24 cellular contexts compared by ENCODE assay signal in the genomic region with DNA sequence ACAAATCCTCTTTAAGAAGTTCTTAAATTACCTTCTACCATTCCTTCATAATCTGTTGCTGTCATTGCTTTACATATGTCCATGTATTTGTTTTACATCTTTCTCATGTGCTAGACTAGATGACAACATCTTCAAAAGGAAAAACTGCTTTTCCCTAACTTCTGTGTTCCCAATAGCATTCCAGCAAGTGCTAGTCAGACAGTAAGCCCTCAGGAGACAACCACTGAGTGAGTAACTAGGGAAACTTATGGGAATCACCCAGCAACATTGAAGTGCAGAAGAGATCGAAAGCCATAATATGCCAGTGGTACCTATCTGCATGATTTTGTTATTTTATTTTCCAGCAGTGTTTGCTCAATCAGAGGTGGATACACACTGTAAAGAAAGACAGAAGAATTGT.
"Had no signal": no experiment of that assay in that cellular context is flagged by ENCODE, and none has a peak within 500 bp of the region (broad histone marks: within the 10 kb centered on the region; RNA-seq: fewer than 3 reads in every experiment).

No MANE protein-coding gene starts in this region.

- H3K9ac ChIP-seq: neural progenitor cell had no signal

- H3K27me3 Mint-ChIP-seq: activated naive CD8-positive, alpha-beta T cell treated with anti-CD3 and anti-CD28 coated beads for 36 hours; dendritic cell treated with granulocyte-macrophage colony-stimulating factor and Interleukin-4, amounts not matched to agents 40 ng/mL and 50 ng/mL, for 4 days; memory B cell; naive thymus-derived CD8-positive, alpha-beta T cell had no signal

- H3K27me3 ChIP-seq: adrenal gland, esophagus squamous epithelium, gastroesophageal sphincter, hepatocyte, neural progenitor cell, right atrium auricular region, spleen, suprapubic skin, tibial nerve had no signal

- H3K4me3 Mint-ChIP-seq: activated naive CD4-positive, alpha-beta T cell treated with anti-CD3 and anti-CD28 coated beads for 36 hours; activated naive CD8-positive, alpha-beta T cell treated with anti-CD3 and anti-CD28 coated beads for 36 hours; dendritic cell treated with granulocyte-macrophage colony-stimulating factor and Interleukin-4, amounts not matched to agents 40 ng/mL and 50 ng/mL, for 4 days; memory B cell; naive thymus-derived CD8-positive, alpha-beta T cell; neural progenitor cell had no signal

- H3K9me3 Mint-ChIP-seq: dendritic cell treated with granulocyte-macrophage colony-stimulating factor and Interleukin-4, amounts not matched to agents 40 ng/mL and 50 ng/mL, for 4 days; memory B cell; neural progenitor cell had no signal

- H3K27ac Mint-ChIP-seq: activated naive CD4-positive, alpha-beta T cell treated with anti-CD3 and anti-CD28 coated beads for 36 hours; activated naive CD8-positive, alpha-beta T cell treated with anti-CD3 and anti-CD28 coated beads for 36 hours; dendritic cell treated with granulocyte-macrophage colony-stimulating factor and Interleukin-4, amounts not matched to agents 40 ng/mL and 50 ng/mL, for 4 days; memory B cell; naive thymus-derived CD8-positive, alpha-beta T cell; neural progenitor cell had no signal

- H3K9me3 ChIP-seq: gastroesophageal sphincter, right atrium auricular region, spleen, suprapubic skin, tibial nerve had no signal

- H3K36me3 ChIP-seq: adrenal gland, esophagus squamous epithelium, gastroesophageal sphincter, right atrium auricular region, spleen, suprapubic skin, tibial nerve had no signal

- H2AFZ ChIP-seq: hepatocyte, neural progenitor cell had no signal

- H3K4me1 Mint-ChIP-seq: activated naive CD8-positive, alpha-beta T cell treated with anti-CD3 and anti-CD28 coated beads for 36 hours; memory B cell; naive thymus-derived CD8-positive, alpha-beta T cell; neural progenitor cell had no signal

- H3K27ac ChIP-seq: adrenal gland, esophagus squamous epithelium, gastroesophageal sphincter, hepatocyte, neural progenitor cell, right atrium auricular region, spleen, suprapubic skin, tibial nerve, VCaP had no signal

- DNase-seq: activated CD4-positive, alpha-beta T cell treated with anti-CD3 and anti-CD28 coated beads for 4 hours; activated CD4-positive, alpha-beta T cell treated with anti-CD3 and anti-CD28 coated beads, Interleukin-2, amount 50 U/mL, for 4 hours; activated effector memory CD4-positive, alpha-beta T cell treated with Interleukin-2 at 50 U/mL for 16 hours; activated naive CD4-positive, alpha-beta T cell treated with anti-CD3 and anti-CD28 coated beads for 36 hours; activated naive CD8-positive, alpha-beta T cell treated with anti-CD3 and anti-CD28 coated beads for 36 hours; adrenal gland; aorta; central memory CD4-positive, alpha-beta T cell; esophagus squamous epithelium; islet precursor cell; left colon; naive thymus-derived CD8-positive, alpha-beta T cell; occipital lobe; spleen; stimulated activated naive CD4-positive, alpha-beta T cell had no signal

- H3K4me3 ChIP-seq: adrenal gland, esophagus squamous epithelium, gastroesophageal sphincter, hepatocyte, neural progenitor cell, right atrium auricular region, spleen, suprapubic skin, tibial nerve had no signal

- H3K4me2 ChIP-seq: hepatocyte, neural progenitor cell had no signal

- H3K79me2 ChIP-seq: hepatocyte had no signal

- H3K4me1 ChIP-seq: adrenal gland, esophagus squamous epithelium, gastroesophageal sphincter, neural progenitor cell, right atrium auricular region, spleen, suprapubic skin, tibial nerve had no signal

- H3K36me3 Mint-ChIP-seq: activated naive CD8-positive, alpha-beta T cell treated with anti-CD3 and anti-CD28 coated beads for 36 hours; memory B cell; naive thymus-derived CD8-positive, alpha-beta T cell; neural progenitor cell had no signal
